Comparison of ENCODE assay signal across 8 cellular contexts in the genomic region with DNA sequence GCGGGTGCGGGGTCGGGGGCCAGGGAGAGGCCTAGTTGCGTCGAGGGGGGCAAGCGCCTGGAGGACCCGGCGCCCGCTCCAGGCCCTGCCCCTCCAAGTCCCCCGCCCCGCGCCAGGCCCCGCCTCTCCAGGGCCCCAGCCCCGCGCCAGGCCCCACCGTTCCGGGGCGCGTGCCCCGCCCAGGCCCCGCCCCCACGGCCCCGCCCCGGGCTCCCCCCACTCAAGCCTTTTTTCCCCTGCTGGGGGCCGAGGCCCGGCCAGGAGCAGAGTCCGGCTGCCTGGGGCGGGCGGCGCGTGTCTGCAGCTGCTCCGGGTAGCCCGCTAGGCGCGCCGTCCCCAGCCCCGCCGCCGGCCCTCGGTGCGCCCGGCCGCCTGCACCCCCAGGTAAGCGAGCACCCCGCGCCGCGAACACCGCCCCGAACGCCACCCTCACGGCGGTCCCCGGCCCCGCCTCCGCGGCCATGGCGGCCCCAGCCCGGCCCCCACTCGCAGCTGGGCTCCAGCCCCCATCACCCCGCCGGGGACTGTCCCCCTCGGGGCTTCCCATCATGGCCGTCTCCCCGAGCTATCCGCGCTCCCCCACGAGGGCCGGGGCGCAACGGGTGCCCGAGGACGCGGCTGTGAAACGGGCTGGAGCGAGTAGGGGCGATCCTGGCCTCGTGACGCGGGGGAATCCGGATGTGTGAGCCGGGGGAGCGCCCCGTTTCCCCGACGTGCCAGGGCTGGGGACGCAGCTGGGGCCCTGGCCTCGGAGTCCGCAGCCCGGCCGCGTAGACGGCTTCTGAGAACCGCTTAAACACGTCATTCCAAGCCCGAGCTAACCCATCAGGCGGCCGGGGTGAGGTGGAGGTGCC. TPM values are rescaled to one million over a fixed set of nuclear protein-coding genes. Genes with fewer than 3 reads are reported as not detected.
A peak's percentile ranks its signal among the peaks of the same experiment; 100 is the strongest.
DNase-seq lines count a peak whose midpoint lies in the region; ATAC-seq and TF ChIP-seq lines count a peak whose summit lies in the region.

Gene CERS4, plus strand, starts transcription at position 260 of the 854 bp plus-strand sequence. CDS start 41,707 bp downstream, outside the sequence.

- H3K36me3 Mint-ChIP-seq in MCF 10A (ENCODE audit: insufficient read depth, unreplicated experiment) (no peaks in the 10 kb centered on the region), immature natural killer cell (peaks cover 0 to 12% (median 3%) of the 10 kb centered on the region in 3 donors)

- H3K27ac ChIP-seq in WERI-Rb-1 (peak within 1 kb of the TSS; percentile 79), smooth muscle cell (ENCODE audit: low read depth) (no peak within 1 kb of the TSS)

- H3K4me3 ChIP-seq in LNCaP clone FGC (ENCODE audit: low read depth, low read length) (peak within 1 kb of the TSS; percentile 84), WERI-Rb-1 (ENCODE audit: low read depth, low read length) (peak within 1 kb of the TSS; percentile 85), smooth muscle cell (peak within 1 kb of the TSS; percentile 84)

- no TSS peak for BruUV-seq in MCF 10A (replicated peaks; lab: Mats Ljungman, UMichigan)

- H4K20me1 ChIP-seq in smooth muscle cell (ENCODE audit: low read depth), result peaks cover 39% of the 10 kb centered on the region

- POLR2A ChIA-PET in MCF 10A (lab: Yijun Ruan, JAX), result interaction anchor here (0.6 to 0.8 kb wide), 4 partner anchors 24 to 104 kb away, joined by 3 to 4 read pairs (median 3); no protein-coding TSS in a partner anchor

- H3K9me3 ChIP-seq in WERI-Rb-1 (ENCODE audit: severe bottlenecking) (no peaks in the 10 kb centered on the region), smooth muscle cell (replicated peaks; ENCODE audit: low read depth) (no peaks in the 10 kb centered on the region)

- TF ChIP-seq CTCF in LNCaP clone FGC (IDR thresholded peaks at IDR 0.05; ENCODE audit: control insufficient read depth, extremely low read depth, insufficient read depth) (no peak), WERI-Rb-1 (IDR thresholded peaks at IDR 0.05; ENCODE audit: low read depth, low read length) (no peak), MCF 10A (IDR thresholded peaks at IDR 0.05; ENCODE audit: unreplicated experiment) (no peak), smooth muscle cell (IDR thresholded peaks at IDR 0.05; ENCODE audit: borderline replicate concordance, insufficient read depth, poor library complexity, severe bottlenecking) (no peak)

- H3K4me1 ChIP-seq in smooth muscle cell (ENCODE audit: low read depth), result peaks cover 11% of the 10 kb centered on the region

- no peak within 1 kb of the TSS for H3K9ac ChIP-seq in smooth muscle cell (ENCODE audit: low read depth)

- WGBS in smooth muscle cell (ENCODE audit: low lambda C conversion rate), result 2% methylated on average over 66 of the region's 98 CpGs

- H3K36me3 ChIP-seq in WERI-Rb-1 (peaks cover 13% of the 10 kb centered on the region), smooth muscle cell (ENCODE audit: low read depth) (no peaks in the 10 kb centered on the region)

- no peaks in the 10 kb centered on the region for H3K27me3 Mint-ChIP-seq in MCF 10A (ENCODE audit: insufficient read depth, unreplicated experiment)
- H3K27me3 Mint-ChIP-seq in immature natural killer cell (ENCODE audit: low read depth in 3 of 3), result peaks cover 0 to 2% (median 0%) of the 10 kb centered on the region in 3 donors

- H3K27me3 ChIP-seq in WERI-Rb-1 (ENCODE audit: insufficient read depth, low read depth, severe bottlenecking) (no peaks in the 10 kb centered on the region), smooth muscle cell (ENCODE audit: low read depth) (no peaks in the 10 kb centered on the region)

- H3K4me2 ChIP-seq in smooth muscle cell, result peak within 1 kb of the TSS; percentile 83

- peak within 1 kb of the TSS; percentile 93 for H2AFZ ChIP-seq in smooth muscle cell (ENCODE audit: low read depth)

- ATAC-seq in GM21528 (IDR thresholded peaks at IDR 0.05; ENCODE audit: low FRiP score, unreplicated experiment), result peak; percentile 54

- peaks cover 24% of the 10 kb centered on the region for H3K79me2 ChIP-seq in smooth muscle cell (ENCODE audit: low read depth)

- no peaks in the 10 kb centered on the region for H3F3A ChIP-seq in smooth muscle cell (ENCODE audit: low read depth)

- CTCF ChIA-PET in MCF 10A (lab: Yijun Ruan, JAX), result interaction anchor here (0.6 to 1.3 kb wide), 2 partner anchors 33 to 393 kb away, joined by 3 to 5 read pairs; no protein-coding TSS in a partner anchor

- intact Hi-C loops in MCF 10A (cut with micrococcal nuclease), result no loop called here

- H3K4me1 Mint-ChIP-seq in MCF 10A (ENCODE audit: insufficient read depth, unreplicated experiment), result no peaks in the 10 kb centered on the region
- peaks cover 39 to 46% of the 10 kb centered on the region in 2 donors for H3K4me1 Mint-ChIP-seq in immature natural killer cell

- H3K4me3 Mint-ChIP-seq in MCF 10A (ENCODE audit: unreplicated experiment) (peak within 1 kb of the TSS; percentile 69), immature natural killer cell (peak within 1 kb of the TSS; percentile 86 to 94 (median 90))

- DNase-seq in DMS153 treated with DMSO at 0.1 percent for 48 hours (lab: John Stamatoyannopoulos, UW; ENCODE audit: unreplicated experiment), result peak; percentile 76
- DNase-seq in LNCaP clone FGC (ENCODE audit: low read depth), result no peak
- DNase-seq in WERI-Rb-1, result peak; percentile 91
- DNase-seq in MCF 10A (ENCODE audit: unreplicated experiment), result no peak
- DNase-seq in immature natural killer cell, result peak; percentile 88 to 90 (median 88)
- DNase-seq in smooth muscle cell (lab: John Stamatoyannopoulos, UW; ENCODE audit: unreplicated experiment), result peak; percentile 75
- DNase-seq in SKM-1 treated with dmso at 0.1 percent for 144 hours (lab: John Stamatoyannopoulos, UW; ENCODE audit: unreplicated experiment), result no peak

- no peaks in the 10 kb centered on the region for H3K9me3 Mint-ChIP-seq in MCF 10A (ENCODE audit: unreplicated experiment)
- H3K9me3 Mint-ChIP-seq in immature natural killer cell, result no peaks in the 10 kb centered on the region

- H3K27ac Mint-ChIP-seq in MCF 10A (ENCODE audit: low read depth, unreplicated experiment) (no peak within 1 kb of the TSS), immature natural killer cell (peak within 1 kb of the TSS; percentile 86 to 99 (median 90))

RNA-seq across cellular contexts. Expression of gene CERS4, which starts in this region (rescaled TPM):
- total RNA-seq in MCF 10A (2022), result 1.1 and 1.5 TPM in 2 replicates
- 10 to 100 TPM; 38.0 to 61.1 (median 48.1) TPM for polyA plus RNA-seq in immature natural killer cell
- 14.7 and 19.9 TPM in 2 replicates for total RNA-seq in smooth muscle cell
- polyA plus RNA-seq in smooth muscle cell, result 20.9 and 27.0 TPM in 2 replicates

Comparison
In these comparisons a context has a peak if more than half of its experiments do, and no peak if none do; other contexts are left out.
1. DNase-seq: peak in DMS153 treated with DMSO at 0.1 percent for 48 hours (single experiment), WERI-Rb-1 (single experiment), immature natural killer cell (3 of 3) and smooth muscle cell (single experiment); none in LNCaP clone FGC (single experiment), MCF 10A (single experiment) and SKM-1 treated with dmso at 0.1 percent for 144 hours (single experiment).
2. Peak in every context shown above with its lines, with median percentiles within 50 percentile points of each other: H3K4me3 ChIP-seq.